ENCODE assay signal across 9 cellular contexts in genomic region chr7:92461027-92462003, GRCh38. TPM values are rescaled to one million over a fixed set of nuclear protein-coding genes. Genes with fewer than 3 reads are reported as not detected.
DNase-seq lines count a peak whose midpoint lies in the region; ATAC-seq, FAIRE-seq and TF ChIP-seq lines count a peak whose summit lies in the region.
"Had no signal": no experiment of that assay in that cellular context is flagged by ENCODE, and none has a peak within 500 bp of the region (broad histone marks: within the 10 kb centered on the region; RNA-seq: fewer than 3 reads in every experiment).

No MANE protein-coding gene starts in this region.

- H3K9me3 ChIP-seq in psoas muscle: no peaks in the 10 kb centered on the region

- no peak overlapping the region for H3K4me3 ChIP-seq in psoas muscle

- no peaks in the 10 kb centered on the region for H3K27me3 ChIP-seq in psoas muscle (ENCODE audit: insufficient read depth in 3 of 3, low read length in 2 of 3)

- peaks cover 6% of the 10 kb centered on the region for H3K36me3 Mint-ChIP-seq in WTC11

- no peaks in the 10 kb centered on the region for H3K4me1 ChIP-seq in psoas muscle

- peak; percentile 69 for DNase-seq in NCI-H146 (lab: John Stamatoyannopoulos, UW)
- peak; percentile 33 for DNase-seq in WTC11 (ENCODE audit: low spot score)
- DNase-seq in fibroblast of gingiva (ENCODE audit: low read depth): peak; percentile 26
- DNase-seq in psoas muscle: no peak

- no peak overlapping the region for H3K27ac Mint-ChIP-seq in WTC11

- no peak overlapping the region for H3K4me3 Mint-ChIP-seq in WTC11

- FAIRE-seq in G401.6 (lab: Jason Lieb, UNC): peak; percentile 85

- H3K9me3 Mint-ChIP-seq in WTC11: no peaks in the 10 kb centered on the region

- peak; percentile 68 for ATAC-seq in HG02588 (IDR thresholded peaks at IDR 0.05; ENCODE audit: unreplicated experiment)
- peak; percentile 85 for ATAC-seq in WTC11
- no peak for ATAC-seq in psoas muscle
- no peak for ATAC-seq in GM21515 (IDR thresholded peaks at IDR 0.05; ENCODE audit: unreplicated experiment)

- H3K27me3 Mint-ChIP-seq in WTC11 (ENCODE audit: low read depth): no peaks in the 10 kb centered on the region

- intact Hi-C loops in psoas muscle (cut with DNase I): loop anchor here in 1 of 2 donors (10.0 kb wide), 1 partner anchor 227 kb away; no protein-coding TSS in a partner anchor

- CTCF ChIA-PET in WTC11 (lab: Charles Lee): interaction anchor here (0.7 to 2.7 kb wide), 22 partner anchors 14 to 581 kb away, joined by 3 to 42 read pairs (median 4); partner anchors contain the start of genes ANKIB1, CYP51A1, GATAD1 and KRIT1

- H3K36me3 ChIP-seq in psoas muscle (ENCODE audit: insufficient read depth in 1 of 2, low read depth in 1 of 2): peaks cover 6 to 86% of the 10 kb centered on the region in 2 donors

- peak; percentile 98 for TF ChIP-seq CTCF in 22Rv1 (IDR thresholded peaks at IDR 0.05)
- peak; percentile 25; the same call in 1 of the 2 replicates for TF ChIP-seq CTCF in WTC11 (IDR thresholded peaks at IDR 0.05)
- peak; percentile 41 for TF ChIP-seq CTCF in psoas muscle (IDR thresholded peaks at IDR 0.05)

- H3K4me1 Mint-ChIP-seq in WTC11: 0 out of 2 replicates have a peak, but pooled peaks cover 3% of the 10 kb centered on the region

- POLR2A ChIA-PET in WTC11 (lab: Charles Lee): interaction anchor here (0.6 kb wide), 1 partner anchor 27 kb away, joined by 3 read pairs; no protein-coding TSS in a partner anchor

- WGBS in psoas muscle, 3 donors: 77 to 82% (median 80%) methylated on average over 8 of the region's 8 CpGs

- H3K27ac ChIP-seq in 22Rv1: no peak overlapping the region
- no peak overlapping the region for H3K27ac ChIP-seq in psoas muscle

TF ChIP-seq in WTC11, 78 proteins besides CTCF, POLR2A, EP300 and RAD21:
- TF ChIP-seq ZNF263 (CRISPR knock-in tag; IDR thresholded peaks at IDR 0.05; ENCODE audit: low read depth) (no peak), ZNF416 (CRISPR knock-in tag; IDR thresholded peaks at IDR 0.05) (no peak), ZNF512 (CRISPR knock-in tag; IDR thresholded peaks at IDR 0.05; ENCODE audit: borderline replicate concordance) (no peak)
- TF ChIP-seq, protein P1, sequence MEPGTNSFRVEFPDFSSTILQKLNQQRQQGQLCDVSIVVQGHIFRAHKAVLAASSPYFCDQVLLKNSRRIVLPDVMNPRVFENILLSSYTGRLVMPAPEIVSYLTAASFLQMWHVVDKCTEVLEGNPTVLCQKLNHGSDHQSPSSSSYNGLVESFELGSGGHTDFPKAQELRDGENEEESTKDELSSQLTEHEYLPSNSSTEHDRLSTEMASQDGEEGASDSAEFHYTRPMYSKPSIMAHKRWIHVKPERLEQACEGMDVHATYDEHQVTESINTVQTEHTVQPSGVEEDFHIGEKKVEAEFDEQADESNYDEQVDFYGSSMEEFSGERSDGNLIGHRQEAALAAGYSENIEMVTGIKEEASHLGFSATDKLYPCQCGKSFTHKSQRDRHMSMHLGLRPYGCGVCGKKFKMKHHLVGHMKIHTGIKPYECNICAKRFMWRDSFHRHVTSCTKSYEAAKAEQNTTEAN (CRISPR knock-in tag; IDR thresholded peaks at IDR 0.05): no peak

RNA-seq across cellular contexts. Expression of gene GATAD1, which starts 14.0 kb away (rescaled TPM):
- 34.4 to 37.6 TPM (median 36.4 TPM) in 3 replicates for total RNA-seq in WTC11 (2021)
- 10 to 100 TPM in 2 of 4 donors, 1 to 10 TPM in 2; 7.4 to 12.2 (median 9.0) TPM for total RNA-seq in psoas muscle
- polyA plus RNA-seq in psoas muscle: 10 to 100 TPM in 2 of 3 donors, 1 to 10 TPM in 1; 8.9 to 12.5 (median 10.7) TPM

RNA-seq across cellular contexts. Expression of gene ERVW-1, which starts 16.4 kb away (rescaled TPM):
- 0.07 to 0.14 TPM in 2 of 3 replicates, not detected in the other for total RNA-seq in WTC11 (2021)
- not detected for total RNA-seq in psoas muscle
- under 1 TPM in 1 of 3 donors, not detected in 2; 0.03 TPM for polyA plus RNA-seq in psoas muscle
- total RNA-seq: frontal cortex had no signal

Comparison
In these comparisons a context has a peak if more than half of its experiments do, and no peak if none do; other contexts are left out.
1. CTCF ChIP-seq: peak in every context shown above with its lines; median percentile 98 in 22Rv1; 41 in psoas muscle; 25 in WTC11.
2. ATAC-seq: peak in HG02588 (single experiment) and WTC11 (single experiment); none in psoas muscle (0 of 4) and GM21515 (single experiment).
3. DNase-seq: peak in NCI-H146 (single experiment), WTC11 (single experiment) and fibroblast of gingiva (single experiment); none in psoas muscle (0 of 2).